ENCODE assay signal across 7 cellular contexts in genomic region chr20:25604611-25605010, GRCh38. TPM values are rescaled to one million over a fixed set of nuclear protein-coding genes. Genes with fewer than 3 reads are reported as not detected.
"Had no signal": no experiment of that assay in that cellular context is flagged by ENCODE, and none has a peak within 500 bp of the region (broad histone marks: within the 10 kb centered on the region; RNA-seq: fewer than 3 reads in every experiment).

No MANE protein-coding gene starts in this region.

- H3K4me3 ChIP-seq: K562 had no signal

- DNase-seq: IMR-90, KBM-7, KG1 had no signal

- H3K27ac ChIP-seq: HL-60 had no signal

RNA-seq across cellular contexts. Expression of gene NINL, which starts 19.3 kb away (rescaled TPM):
- total RNA-seq: HT-29, HT1080 had no signal
